ENCODE assay signal across 20 cellular contexts in the genomic region with DNA sequence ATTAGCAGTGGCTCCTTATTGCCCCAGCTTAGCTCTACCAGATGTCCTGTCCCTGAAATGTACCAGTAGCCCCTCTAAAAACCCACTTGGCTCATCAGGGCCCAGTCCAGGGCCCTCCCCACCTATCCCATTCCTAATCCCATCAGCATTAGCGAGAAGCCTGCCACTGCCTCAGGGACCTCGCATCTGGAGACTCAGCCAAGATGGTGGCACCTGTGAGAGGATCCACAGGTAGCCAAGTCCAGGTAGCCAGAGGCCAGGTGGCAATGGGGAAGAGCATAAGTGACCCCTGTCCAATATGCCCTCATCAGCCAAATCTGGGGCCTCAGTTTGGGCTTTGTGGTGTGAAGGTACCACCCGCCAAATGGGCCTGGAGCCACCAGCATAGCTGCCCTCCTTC.
"Had no signal": no experiment of that assay in that cellular context is flagged by ENCODE, and none has a peak within 500 bp of the region (broad histone marks: within the 10 kb centered on the region; RNA-seq: fewer than 3 reads in every experiment).

No MANE protein-coding gene starts in this region.

- H2AFZ ChIP-seq: hepatocyte had no signal

- H3K9me3 ChIP-seq: esophagus muscularis mucosa, gastroesophageal sphincter, heart left ventricle, left lung, lower lobe of right lung, mucosa of descending colon had no signal

- H3K27me3 ChIP-seq: esophagus muscularis mucosa, foreskin keratinocyte, gastroesophageal sphincter, heart left ventricle, hepatocyte, left lung had no signal

- H3K27ac ChIP-seq: coronary artery, dorsolateral prefrontal cortex, esophagus muscularis mucosa, foreskin keratinocyte, gastroesophageal sphincter, heart left ventricle, hepatocyte, left lung, lower lobe of right lung had no signal

- H3K4me3 ChIP-seq: coronary artery, dorsolateral prefrontal cortex, esophagus muscularis mucosa, gastroesophageal sphincter, heart left ventricle, hepatocyte, left lung, lower lobe of right lung, mucosa of descending colon had no signal

- H3K4me2 ChIP-seq: hepatocyte had no signal

- H3K4me1 ChIP-seq: heart left ventricle, left lung, lower lobe of right lung had no signal

- ATAC-seq: foreskin keratinocyte; gastroesophageal sphincter; heart left ventricle; left cardiac atrium; left lung; left ventricle myocardium superior; lower lobe of right lung; mucosa of descending colon; naive thymus-derived CD8-positive, alpha-beta T cell had no signal

- DNase-seq: dermis blood vessel endothelial cell; dorsolateral prefrontal cortex; effector CD4-positive, alpha-beta T cell; effector memory CD4-positive, alpha-beta T cell; foreskin keratinocyte; heart left ventricle; hypothalamus; immature natural killer cell; left cardiac atrium; left lung; left ventricle myocardium superior; lower lobe of right lung; mesenchymal stem cell; mucosa of descending colon; naive B cell; naive thymus-derived CD8-positive, alpha-beta T cell had no signal

- H3K36me3 ChIP-seq: gastroesophageal sphincter, heart left ventricle, left lung, lower lobe of right lung had no signal
